ENCODE assay signal across 15 cellular contexts in the genomic region with DNA sequence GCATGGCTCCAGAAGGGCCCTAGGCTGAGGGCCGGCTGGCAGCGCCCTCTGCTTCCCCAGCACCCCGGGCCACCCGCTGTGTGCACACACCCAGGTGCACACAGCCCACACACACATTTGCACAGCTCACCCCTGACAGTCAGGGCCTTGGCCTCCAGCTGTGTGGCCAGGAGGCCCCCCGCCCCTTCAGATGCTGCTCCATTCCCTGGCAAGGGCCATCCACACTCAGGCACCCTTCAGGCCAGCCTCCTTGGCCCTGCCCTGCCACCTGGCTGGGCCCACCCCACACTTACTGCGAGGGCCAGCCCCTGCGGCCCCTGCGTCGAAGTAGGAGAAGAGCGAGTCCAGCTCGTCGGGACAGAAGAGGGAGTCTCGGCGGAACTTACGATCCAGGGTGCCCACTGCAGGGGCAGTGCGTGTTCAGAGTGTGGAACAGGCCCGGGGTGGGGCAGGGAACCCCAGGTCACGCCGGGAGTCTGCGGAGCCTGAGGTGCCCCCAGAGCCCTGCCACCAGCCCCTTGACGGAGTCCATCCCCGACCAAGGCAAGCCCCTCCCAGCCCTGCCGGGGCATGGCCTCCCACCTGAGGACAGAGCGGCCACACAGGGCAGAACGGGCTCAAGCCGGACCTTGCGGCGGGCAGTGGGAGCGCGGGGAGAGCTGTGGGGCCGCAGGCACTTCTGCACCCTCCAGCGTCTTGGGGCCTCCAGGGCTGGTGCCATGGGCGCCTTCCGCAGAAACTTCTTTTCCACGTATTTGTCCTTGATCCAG.
"Had no signal": no experiment of that assay in that cellular context is flagged by ENCODE, and none has a peak within 500 bp of the region (broad histone marks: within the 10 kb centered on the region; RNA-seq: fewer than 3 reads in every experiment).

No MANE protein-coding gene starts in this region.

- DNase-seq: activated CD4-positive, alpha-beta T cell treated with anti-CD3 and anti-CD28 coated beads, Interleukin-2, amount 50 U/mL, for 4 hours; activated gamma-delta T cell treated with Interleukin-2 at 50 U/mL for 16 hours; activated T-cell treated with anti-CD3 and anti-CD28 coated beads, Interleukin-2, amount 50 U/mL, for 48 hours; gastrocnemius medialis; kidney glomerular epithelial cell; retina; substantia nigra; trophoblast cell had no signal

- H3K79me2 ChIP-seq: parathyroid adenoma had no signal

- H2AFZ ChIP-seq: neural progenitor cell, parathyroid adenoma had no signal

- H3K36me3 ChIP-seq: neural progenitor cell had no signal

- H3K4me3 ChIP-seq: ascending aorta, gastrocnemius medialis, neural progenitor cell had no signal

- H3K27ac ChIP-seq: ascending aorta, gastrocnemius medialis, neural progenitor cell, parathyroid adenoma had no signal

- H3K9me3 ChIP-seq: ascending aorta, gastrocnemius medialis had no signal

- H3K9ac ChIP-seq: neural progenitor cell, parathyroid adenoma had no signal

- H3K27me3 ChIP-seq: ascending aorta, gastrocnemius medialis, neural progenitor cell had no signal

- ATAC-seq: activated CD4-positive, CD25-positive, alpha-beta regulatory T cell treated with anti-CD3 and anti-CD28 coated beads, Interleukin-2, amount 50 U/mL, for 24 hours; gastrocnemius medialis; stimulated activated effector memory CD8-positive, alpha-beta T cell treated with anti-CD3 and anti-CD28 coated beads, Interleukin-12 subunit alpha, Interleukin-12 subunit beta, amount 100 ng/mL, for 72 hours had no signal

- FAIRE-seq: colon, endothelial cell of umbilical vein had no signal

- H3K4me2 ChIP-seq: neural progenitor cell had no signal

- H3K4me1 ChIP-seq: gastrocnemius medialis, neural progenitor cell, parathyroid adenoma had no signal
